In genomic region chr18:49460958-49461601, GRCh38 we compare ENCODE assay signal across 8 cellular contexts. TPM values are rescaled to one million over a fixed set of nuclear protein-coding genes. Genes with fewer than 3 reads are reported as not detected.
DNase-seq lines count a peak whose midpoint lies in the region; TF ChIP-seq lines count a peak whose summit lies in the region.

No MANE protein-coding gene starts in this region.

- H3K36me3 ChIP-seq in PC-9 (ENCODE audit: low read depth) (no peaks in the 10 kb centered on the region), esophagus muscularis mucosa (no peaks in the 10 kb centered on the region), rectal smooth muscle tissue (ENCODE audit: control insufficient read depth, insufficient read depth, low read length) (no peaks in the 10 kb centered on the region)

- H3K27me3 ChIP-seq in PC-9 (ENCODE audit: insufficient read depth, low read depth), result no peaks in the 10 kb centered on the region
- H3K27me3 ChIP-seq in esophagus muscularis mucosa, result no peaks in the 10 kb centered on the region
- no peaks in the 10 kb centered on the region for H3K27me3 ChIP-seq in rectal smooth muscle tissue (ENCODE audit: control insufficient read depth, insufficient read depth, low read length)

- H3K9me3 ChIP-seq in PC-9 (ENCODE audit: insufficient read depth, low read depth) (no peaks in the 10 kb centered on the region), esophagus muscularis mucosa (no peaks in the 10 kb centered on the region)

- in situ Hi-C loops in GM13977 (cut with MboI; ENCODE audit: low pct_unique_long_range_greater_than_20kb, low sequenced_read_pairs, unreplicated experiment), result no loop called here

- DNase-seq in GM12865 (ENCODE audit: low read depth) (no peak), PC-9 (no peak), esophagus muscularis mucosa (ENCODE audit: extremely low spot score) (no peak), GM19238 (ENCODE audit: insufficient read length, low spot score) (no peak), AG08395 (ENCODE audit: low spot score) (no peak), GM13977 (ENCODE audit: low spot score) (no peak), GOT3 (lab: John Stamatoyannopoulos, UW) (no peak)

- TSS peak; percentile 45 for BruUV-seq in PC-9 (replicated peaks; lab: Mats Ljungman, UMichigan)

- H3K79me2 ChIP-seq in PC-9 (ENCODE audit: low read depth), result peaks cover 43% of the 10 kb centered on the region

- H3K4me2 ChIP-seq in PC-9, result peak overlapping the region; percentile 89

- TF ChIP-seq EP300 in esophagus muscularis mucosa (IDR thresholded peaks at IDR 0.05), result no peak

- POLR2A ChIA-PET in PC-9 (lab: Charles Lee; ENCODE audit: unreplicated experiment), result no interaction called here

- CTCF ChIA-PET in PC-9 (lab: Charles Lee), result interaction anchor here (0.7 kb wide), 1 partner anchor 800 kb away, joined by 5 read pairs; no protein-coding TSS in a partner anchor

- intact Hi-C loops in PC-9 (cut with micrococcal nuclease; ENCODE audit: unreplicated experiment) (no loop called here), esophagus muscularis mucosa (cut with DNase I) (loop anchor here (2.0 kb wide), 1 partner anchor 26 kb away; the partner anchor contains the start of gene C18orf32)

- no peak for TF ChIP-seq CTCF in GM12865 (IDR thresholded peaks at IDR 0.05; ENCODE audit: insufficient read depth, low read depth, low read length, missing control alignments)
- no peak for TF ChIP-seq CTCF in PC-9 (conservative IDR thresholded peaks at IDR 0.05)
- TF ChIP-seq CTCF in esophagus muscularis mucosa (IDR thresholded peaks at IDR 0.05), result no peak
- no peak for TF ChIP-seq CTCF in GM13977 (IDR thresholded peaks at IDR 0.05; ENCODE audit: extremely low read depth, insufficient read depth, missing control alignments)

- H3K4me1 ChIP-seq in PC-9 (replicated peaks; ENCODE audit: insufficient read depth) (peaks cover 10% of the 10 kb centered on the region), esophagus muscularis mucosa (peaks cover 15 to 39% (median 34%) of the 10 kb centered on the region in 4 donors), rectal smooth muscle tissue (ENCODE audit: control insufficient read depth, insufficient read depth, low read length) (peaks cover 5% of the 10 kb centered on the region)

- H3K27ac ChIP-seq in PC-9 (peak overlapping the region; percentile 51), esophagus muscularis mucosa (replicated peaks in 1 of 4) (peak overlapping the region; percentile 90 to 93 (median 92)), rectal smooth muscle tissue (ENCODE audit: low read depth, low read length) (peak overlapping the region; percentile 82)

- H4K20me1 ChIP-seq in PC-9 (ENCODE audit: insufficient read depth), result no peaks in the 10 kb centered on the region

- H3K4me3 ChIP-seq in GM12865 (ENCODE audit: low read depth, low read length) (peak overlapping the region; percentile 94), PC-9 (peak overlapping the region; percentile 99), esophagus muscularis mucosa (peak overlapping the region; percentile 82 to 100 (median 94)), rectal smooth muscle tissue (ENCODE audit: low read length) (peak overlapping the region; percentile 73)

- peak overlapping the region; percentile 97 for H2AFZ ChIP-seq in PC-9

- TF ChIP-seq POLR2A in esophagus muscularis mucosa (IDR thresholded peaks at IDR 0.05; ENCODE audit: low read depth), result no peak

- no peaks in the 10 kb centered on the region; the same call in 1 of the 2 replicates for H3F3A ChIP-seq in PC-9 (ENCODE audit: insufficient read depth, low read depth)

- H3K9me2 ChIP-seq in PC-9 (ENCODE audit: insufficient read depth), result no peaks in the 10 kb centered on the region

- H3K9ac ChIP-seq in rectal smooth muscle tissue (ENCODE audit: low read length), result no peak overlapping the region

- WGBS in esophagus muscularis mucosa, result 36% methylated on average over 19 of the region's 19 CpGs

RNA-seq across cellular contexts. Expression of gene DYM, which starts 0.6 kb away (rescaled TPM):
- total RNA-seq in PC-9 (2021) (28.0 and 40.8 TPM in 2 replicates), esophagus muscularis mucosa (10 to 100 TPM; 50.3 to 72.8 (median 67.0) TPM)

RNA-seq across cellular contexts. Expression of gene C18orf32, which starts 26.0 kb away (rescaled TPM):
- 11.3 and 19.2 TPM in 2 replicates for total RNA-seq in PC-9 (2021)
- total RNA-seq in esophagus muscularis mucosa, result 10 to 100 TPM; 39.6 to 61.5 (median 55.2) TPM

RNA-seq across cellular contexts. Expression of gene RPL17, which starts 31.2 kb away (rescaled TPM):
- total RNA-seq in PC-9 (2021) (1,187 and 1,243 TPM in 2 replicates), esophagus muscularis mucosa (1,000 to 10,000 TPM; 1,026 to 2,712 (median 2,009) TPM)
